23 cellular contexts compared by ENCODE assay signal in the genomic region with DNA sequence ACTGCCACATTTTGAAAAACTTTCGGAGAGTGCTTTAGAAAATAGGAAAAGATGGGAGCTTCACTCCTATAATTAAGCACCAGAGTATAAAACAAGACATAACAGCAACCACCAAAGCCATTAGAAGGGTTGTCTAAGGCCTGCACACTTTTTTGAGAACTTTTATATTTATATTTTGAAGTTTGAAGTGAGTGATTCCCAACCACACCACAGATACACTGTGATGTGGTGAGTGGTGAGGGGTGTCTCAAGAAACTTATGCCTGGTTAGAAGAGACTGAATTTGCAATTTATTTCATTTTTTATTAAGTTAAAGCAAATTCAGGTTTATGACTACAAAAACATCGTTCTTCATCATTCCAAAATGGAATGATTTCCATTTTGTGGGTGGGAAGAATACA.
A peak's percentile ranks its signal among the peaks of the same experiment; 100 is the strongest.
DNase-seq lines count a peak whose midpoint lies in the region; ATAC-seq and TF ChIP-seq lines count a peak whose summit lies in the region.
"Had no signal": no experiment of that assay in that cellular context is flagged by ENCODE, and none has a peak within 500 bp of the region (broad histone marks: within the 10 kb centered on the region; RNA-seq: fewer than 3 reads in every experiment).

No MANE protein-coding gene starts in this region.

- H3K4me1 ChIP-seq in naive thymus-derived CD4-positive, alpha-beta T cell (ENCODE audit: control insufficient read depth in 2 of 2, insufficient read depth in 2 of 2, low read length in 2 of 2): peaks cover 0 to 16% of the 10 kb centered on the region in 2 donors
- H3K4me1 ChIP-seq in endodermal cell (ENCODE audit: control insufficient read depth, insufficient read depth, low read length): no peaks in the 10 kb centered on the region
- H3K4me1 ChIP-seq: A549; BLaER1 treated with 17β-estradiol and CSF1 and Interleukin-3, amounts not matched to agents 10 nM and 100 nM had no signal

- H3K27me3 Mint-ChIP-seq in activated CD4-positive, alpha-beta T cell treated with anti-CD3 and anti-CD28 coated beads, Interleukin-2, amount 10 ng/mL, durations not matched to agents 24 days and 14 days: no peaks in the 10 kb centered on the region
- no peaks in the 10 kb centered on the region for H3K27me3 Mint-ChIP-seq in CD4-positive, alpha-beta T cell
- H3K27me3 Mint-ChIP-seq in naive thymus-derived CD4-positive, alpha-beta T cell: no peaks in the 10 kb centered on the region
- no peaks in the 10 kb centered on the region for H3K27me3 Mint-ChIP-seq in endodermal cell (ENCODE audit: insufficient read depth)
- H3K27me3 Mint-ChIP-seq: B cell; CD4-positive, alpha-beta memory T cell had no signal

- no peak for TF ChIP-seq CTCF in CD4-positive, alpha-beta T cell (IDR thresholded peaks at IDR 0.05)
- TF ChIP-seq CTCF in endodermal cell (conservative IDR thresholded peaks at IDR 0.05): no peak

- H3K27ac Mint-ChIP-seq in activated CD4-positive, alpha-beta T cell treated with anti-CD3 and anti-CD28 coated beads, Interleukin-2, amount 10 ng/mL, durations not matched to agents 24 days and 14 days: no peak overlapping the region
- no peak overlapping the region for H3K27ac Mint-ChIP-seq in CD4-positive, alpha-beta T cell
- peak overlapping the region in 4 of 9 donors; percentile 10 to 56 (median 30) for H3K27ac Mint-ChIP-seq in naive thymus-derived CD4-positive, alpha-beta T cell
- no peak overlapping the region for H3K27ac Mint-ChIP-seq in endodermal cell
- H3K27ac Mint-ChIP-seq: B cell had no signal

- POLR2A ChIA-PET in CD4-positive, alpha-beta T cell (lab: Charles Lee): interaction anchor here (0.7 to 2.5 kb wide), 4 partner anchors 9 to 42 kb away, joined by 3 to 11 read pairs (median 5); no protein-coding TSS in a partner anchor
- POLR2A ChIA-PET in naive thymus-derived CD4-positive, alpha-beta T cell (lab: Charles Lee): interaction anchor here (0.5 to 2.1 kb wide), 3 partner anchors 10 to 155 kb away, joined by 3 to 11 read pairs (median 3); no protein-coding TSS in a partner anchor

- peaks cover 10% of the 10 kb centered on the region for H3K9me3 Mint-ChIP-seq in activated CD4-positive, alpha-beta T cell treated with anti-CD3 and anti-CD28 coated beads, Interleukin-2, amount 10 ng/mL, durations not matched to agents 24 days and 14 days
- no peaks in the 10 kb centered on the region for H3K9me3 Mint-ChIP-seq in CD4-positive, alpha-beta T cell
- peaks cover 0 to 8% (median 0%) of the 10 kb centered on the region in 11 donors for H3K9me3 Mint-ChIP-seq in naive thymus-derived CD4-positive, alpha-beta T cell
- H3K9me3 Mint-ChIP-seq in endodermal cell: no peaks in the 10 kb centered on the region
- H3K9me3 Mint-ChIP-seq: CD8-positive, alpha-beta memory T cell had no signal

- H3K27me3 ChIP-seq in CD4-positive, alpha-beta T cell (ENCODE audit: control insufficient read depth, insufficient read depth, low read length): no peaks in the 10 kb centered on the region
- no peaks in the 10 kb centered on the region for H3K27me3 ChIP-seq in naive thymus-derived CD4-positive, alpha-beta T cell (ENCODE audit: control insufficient read depth in 2 of 2, insufficient read depth in 2 of 2, low read length in 2 of 2)
- no peaks in the 10 kb centered on the region for H3K27me3 ChIP-seq in endodermal cell (ENCODE audit: control insufficient read depth, insufficient read depth, low read length, poor library complexity, severe bottlenecking)
- H3K27me3 ChIP-seq: BLaER1 treated with 17β-estradiol and CSF1 and Interleukin-3, amounts not matched to agents 10 nM and 100 nM had no signal

- no peak overlapping the region for H3K27ac ChIP-seq in CD4-positive, alpha-beta T cell (ENCODE audit: low read depth, low read length)
- no peak overlapping the region for H3K27ac ChIP-seq in naive thymus-derived CD4-positive, alpha-beta T cell (ENCODE audit: low read depth, low read length)
- no peak overlapping the region for H3K27ac ChIP-seq in endodermal cell (ENCODE audit: low read depth, low read length)
- H3K27ac ChIP-seq: 22Rv1; A549; BLaER1 treated with 17β-estradiol and CSF1 and Interleukin-3, amounts not matched to agents 10 nM and 100 nM; C4-2B had no signal

- ATAC-seq in CD4-positive, alpha-beta T cell (ENCODE audit: poor library complexity): peak; percentile 55
- no peak for ATAC-seq in naive thymus-derived CD4-positive, alpha-beta T cell
- no peak for ATAC-seq in HG03442 (IDR thresholded peaks at IDR 0.05; ENCODE audit: unreplicated experiment)
- ATAC-seq: A549, GM12878 had no signal

- H3K4me1 Mint-ChIP-seq in activated CD4-positive, alpha-beta T cell treated with anti-CD3 and anti-CD28 coated beads, Interleukin-2, amount 10 ng/mL, durations not matched to agents 24 days and 14 days: peaks cover 4% of the 10 kb centered on the region
- H3K4me1 Mint-ChIP-seq in CD4-positive, alpha-beta T cell (ENCODE audit: low read depth): peaks cover 67% of the 10 kb centered on the region
- H3K4me1 Mint-ChIP-seq in naive thymus-derived CD4-positive, alpha-beta T cell: peaks cover 4 to 63% (median 52%) of the 10 kb centered on the region in 7 donors
- H3K4me1 Mint-ChIP-seq in endodermal cell: no peaks in the 10 kb centered on the region
- H3K4me1 Mint-ChIP-seq: B cell had no signal

- no peaks in the 10 kb centered on the region for H3K36me3 Mint-ChIP-seq in activated CD4-positive, alpha-beta T cell treated with anti-CD3 and anti-CD28 coated beads, Interleukin-2, amount 10 ng/mL, durations not matched to agents 24 days and 14 days (ENCODE audit: low read depth)
- no peaks in the 10 kb centered on the region for H3K36me3 Mint-ChIP-seq in CD4-positive, alpha-beta T cell (ENCODE audit: low read depth)
- peaks cover 0 to 11% (median 0%) of the 10 kb centered on the region in 5 donors for H3K36me3 Mint-ChIP-seq in naive thymus-derived CD4-positive, alpha-beta T cell
- H3K36me3 Mint-ChIP-seq in endodermal cell (ENCODE audit: low read depth): no peaks in the 10 kb centered on the region

- WGBS in endodermal cell (ENCODE audit: insufficient coverage in 1 of 2, insufficient read length in 1 of 2), 2 experiments: 82% methylated on average over 2 of the region's 2 CpGs; no CpG with 5 or more reads in 1 of the 2 experiments

- intact Hi-C loops in activated CD4-positive, alpha-beta T cell treated with anti-CD3 and anti-CD28 coated beads, Interleukin-2, amount 10 ng/mL, durations not matched to agents 24 days and 14 days (cut with micrococcal nuclease): no loop called here
- intact Hi-C loops in CD4-positive, alpha-beta T cell (cut with DNase I, micrococcal nuclease): no loop called here
- intact Hi-C loops in naive thymus-derived CD4-positive, alpha-beta T cell (cut with micrococcal nuclease): no loop called here

- DNase-seq in activated CD4-positive, alpha-beta T cell treated with anti-CD3 and anti-CD28 coated beads, Interleukin-2, amount 10 ng/mL, durations not matched to agents 24 days and 14 days: peak; percentile 16
- no peak for DNase-seq in activated CD4-positive, alpha-beta T cell treated with anti-CD3 and anti-CD28 coated beads, Interleukin-2, amount 50 U/mL, for 1 hour
- DNase-seq in CD4-positive, alpha-beta T cell: no peak
- DNase-seq in naive thymus-derived CD4-positive, alpha-beta T cell: peak in 5 of 9 donors; percentile 7 to 33 (median 24)
- DNase-seq in endodermal cell: no peak
- DNase-seq: AML-193; CD4-positive, alpha-beta memory T cell; COR-L47; DMS 273 treated with DMSO at 0.1 percent for 48 hours; DMS153; DMS53; DMS79; DND-41; EL; GDM1 had no signal

- H3K4me3 ChIP-seq in naive thymus-derived CD4-positive, alpha-beta T cell (ENCODE audit: low read length): no peak overlapping the region
- no peak overlapping the region for H3K4me3 ChIP-seq in endodermal cell (ENCODE audit: low read length)
- H3K4me3 ChIP-seq: A549; BLaER1 treated with 17β-estradiol and CSF1 and Interleukin-3, amounts not matched to agents 10 nM and 100 nM; GM12878 had no signal

- H3K36me3 ChIP-seq in naive thymus-derived CD4-positive, alpha-beta T cell (ENCODE audit: control insufficient read depth in 2 of 3, insufficient read depth in 3 of 3, low read length in 3 of 3): no peaks in the 10 kb centered on the region
- no peaks in the 10 kb centered on the region for H3K36me3 ChIP-seq in endodermal cell (ENCODE audit: control insufficient read depth, insufficient read depth, low read length)
- H3K36me3 ChIP-seq: BLaER1 treated with 17β-estradiol and CSF1 and Interleukin-3, amounts not matched to agents 10 nM and 100 nM had no signal

- CTCF ChIA-PET in CD4-positive, alpha-beta T cell (lab: Charles Lee): interaction anchor here (0.6 kb wide), 1 partner anchor 130 kb away, joined by 3 read pairs; no protein-coding TSS in a partner anchor
- CTCF ChIA-PET in naive thymus-derived CD4-positive, alpha-beta T cell (lab: Charles Lee): interaction anchor here (0.7 kb wide), 1 partner anchor 34 kb away, joined by 3 read pairs; no protein-coding TSS in a partner anchor

- H3K9ac ChIP-seq in endodermal cell (ENCODE audit: extremely low read depth, low read length, poor library complexity, severe bottlenecking): no peak overlapping the region
- H3K9ac ChIP-seq: BLaER1 treated with 17β-estradiol and CSF1 and Interleukin-3, amounts not matched to agents 10 nM and 100 nM had no signal

- H3K9me3 ChIP-seq in CD4-positive, alpha-beta T cell (ENCODE audit: control insufficient read depth, low read length): no peaks in the 10 kb centered on the region
- no peaks in the 10 kb centered on the region for H3K9me3 ChIP-seq in naive thymus-derived CD4-positive, alpha-beta T cell (ENCODE audit: control insufficient read depth in 2 of 3, low read length in 3 of 3)
- no peaks in the 10 kb centered on the region for H3K9me3 ChIP-seq in endodermal cell (ENCODE audit: control insufficient read depth, low read length)
- H3K9me3 ChIP-seq: A549; BLaER1 treated with 17β-estradiol and CSF1 and Interleukin-3, amounts not matched to agents 10 nM and 100 nM had no signal

- H3K4me3 Mint-ChIP-seq in activated CD4-positive, alpha-beta T cell treated with anti-CD3 and anti-CD28 coated beads, Interleukin-2, amount 10 ng/mL, durations not matched to agents 24 days and 14 days: no peak overlapping the region
- no peak overlapping the region for H3K4me3 Mint-ChIP-seq in CD4-positive, alpha-beta T cell
- H3K4me3 Mint-ChIP-seq in naive thymus-derived CD4-positive, alpha-beta T cell: peak overlapping the region in 5 of 10 donors; percentile 23 to 78 (median 72)
- H3K4me3 Mint-ChIP-seq in endodermal cell: no peak overlapping the region
- H3K4me3 Mint-ChIP-seq: B cell had no signal

Comparison
In these comparisons a context has a peak if more than half of its experiments do, and no peak if none do; other contexts are left out.
1. DNase-seq: peak in activated CD4-positive, alpha-beta T cell treated with anti-CD3 and anti-CD28 coated beads, Interleukin-2, amount 10 ng/mL, durations not matched to agents 24 days and 14 days (single experiment) and naive thymus-derived CD4-positive, alpha-beta T cell (5 of 9); none in activated CD4-positive, alpha-beta T cell treated with anti-CD3 and anti-CD28 coated beads, Interleukin-2, amount 50 U/mL, for 1 hour (single experiment), CD4-positive, alpha-beta T cell (0 of 10) and endodermal cell (single experiment).